Comparison of ENCODE assay signal across 1 cellular context in the genomic region with DNA sequence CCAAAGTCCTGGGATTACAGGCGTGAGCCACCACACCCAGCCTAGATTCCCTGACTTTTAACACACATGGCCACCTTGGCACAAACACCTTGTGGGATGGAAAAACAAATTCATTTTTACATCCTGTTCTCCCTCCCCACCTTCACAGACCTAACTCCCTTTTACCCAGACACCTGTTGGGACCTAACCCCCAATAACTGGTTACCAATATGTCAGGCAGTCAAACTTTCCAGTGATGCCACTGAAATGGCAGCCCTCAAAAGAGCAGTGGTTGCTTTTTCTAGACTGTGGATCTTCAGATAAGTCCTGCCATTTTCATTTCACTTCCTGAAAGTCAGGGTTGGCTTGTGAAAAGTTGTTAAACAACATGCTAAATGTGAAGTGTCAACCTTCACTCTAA.
TF ChIP-seq lines count a peak whose summit lies in the region.

No MANE protein-coding gene starts in this region.

TF ChIP-seq in GM23338, 12 proteins besides CTCF, POLR2A, EP300 and RAD21:
- TF ChIP-seq, protein P1, sequence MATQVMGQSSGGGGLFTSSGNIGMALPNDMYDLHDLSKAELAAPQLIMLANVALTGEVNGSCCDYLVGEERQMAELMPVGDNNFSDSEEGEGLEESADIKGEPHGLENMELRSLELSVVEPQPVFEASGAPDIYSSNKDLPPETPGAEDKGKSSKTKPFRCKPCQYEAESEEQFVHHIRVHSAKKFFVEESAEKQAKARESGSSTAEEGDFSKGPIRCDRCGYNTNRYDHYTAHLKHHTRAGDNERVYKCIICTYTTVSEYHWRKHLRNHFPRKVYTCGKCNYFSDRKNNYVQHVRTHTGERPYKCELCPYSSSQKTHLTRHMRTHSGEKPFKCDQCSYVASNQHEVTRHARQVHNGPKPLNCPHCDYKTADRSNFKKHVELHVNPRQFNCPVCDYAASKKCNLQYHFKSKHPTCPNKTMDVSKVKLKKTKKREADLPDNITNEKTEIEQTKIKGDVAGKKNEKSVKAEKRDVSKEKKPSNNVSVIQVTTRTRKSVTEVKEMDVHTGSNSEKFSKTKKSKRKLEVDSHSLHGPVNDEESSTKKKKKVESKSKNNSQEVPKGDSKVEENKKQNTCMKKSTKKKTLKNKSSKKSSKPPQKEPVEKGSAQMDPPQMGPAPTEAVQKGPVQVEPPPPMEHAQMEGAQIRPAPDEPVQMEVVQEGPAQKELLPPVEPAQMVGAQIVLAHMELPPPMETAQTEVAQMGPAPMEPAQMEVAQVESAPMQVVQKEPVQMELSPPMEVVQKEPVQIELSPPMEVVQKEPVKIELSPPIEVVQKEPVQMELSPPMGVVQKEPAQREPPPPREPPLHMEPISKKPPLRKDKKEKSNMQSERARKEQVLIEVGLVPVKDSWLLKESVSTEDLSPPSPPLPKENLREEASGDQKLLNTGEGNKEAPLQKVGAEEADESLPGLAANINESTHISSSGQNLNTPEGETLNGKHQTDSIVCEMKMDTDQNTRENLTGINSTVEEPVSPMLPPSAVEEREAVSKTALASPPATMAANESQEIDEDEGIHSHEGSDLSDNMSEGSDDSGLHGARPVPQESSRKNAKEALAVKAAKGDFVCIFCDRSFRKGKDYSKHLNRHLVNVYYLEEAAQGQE (IDR thresholded peaks at IDR 0.05; ENCODE audit: unreplicated experiment): no peak
- no peak for TF ChIP-seq POLR2AphosphoS5 (IDR thresholded peaks at IDR 0.05; ENCODE audit: low read depth)
- TF ChIP-seq EZH2phosphoT487 (IDR thresholded peaks at IDR 0.05; ENCODE audit: unreplicated experiment): no peak
- TF ChIP-seq JUNB (IDR thresholded peaks at IDR 0.05; ENCODE audit: unreplicated experiment): no peak
- TF ChIP-seq STAT1 (IDR thresholded peaks at IDR 0.05; ENCODE audit: unreplicated experiment): no peak
- TF ChIP-seq ZNF331 (CRISPR knock-in tag; IDR thresholded peaks at IDR 0.05; ENCODE audit: low read depth): no peak
- TF ChIP-seq ZNF114 (CRISPR knock-in tag; IDR thresholded peaks at IDR 0.05): no peak
- no peak for TF ChIP-seq EZH2 (IDR thresholded peaks at IDR 0.05; ENCODE audit: low read depth, unreplicated experiment)
- TF ChIP-seq CREB1 (CRISPR knock-in tag; IDR thresholded peaks at IDR 0.05; ENCODE audit: low read depth): no peak
- TF ChIP-seq NANOG (IDR thresholded peaks at IDR 0.05; ENCODE audit: borderline replicate concordance): no peak
- TF ChIP-seq, protein P2, sequence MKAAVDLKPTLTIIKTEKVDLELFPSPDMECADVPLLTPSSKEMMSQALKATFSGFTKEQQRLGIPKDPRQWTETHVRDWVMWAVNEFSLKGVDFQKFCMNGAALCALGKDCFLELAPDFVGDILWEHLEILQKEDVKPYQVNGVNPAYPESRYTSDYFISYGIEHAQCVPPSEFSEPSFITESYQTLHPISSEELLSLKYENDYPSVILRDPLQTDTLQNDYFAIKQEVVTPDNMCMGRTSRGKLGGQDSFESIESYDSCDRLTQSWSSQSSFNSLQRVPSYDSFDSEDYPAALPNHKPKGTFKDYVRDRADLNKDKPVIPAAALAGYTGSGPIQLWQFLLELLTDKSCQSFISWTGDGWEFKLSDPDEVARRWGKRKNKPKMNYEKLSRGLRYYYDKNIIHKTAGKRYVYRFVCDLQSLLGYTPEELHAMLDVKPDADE (IDR thresholded peaks at IDR 0.05): no peak
TF ChIP-seq in GM23338: peak in this region for 0.
